8 cellular contexts compared by ENCODE assay signal in genomic region chr15:75107905-75108838, GRCh38.
DNase-seq lines count a peak whose midpoint lies in the region; ATAC-seq and TF ChIP-seq lines count a peak whose summit lies in the region.

No MANE protein-coding gene starts in this region.

- H3K27me3 ChIP-seq in CD8-positive, alpha-beta T cell (ENCODE audit: insufficient read depth, low read length), result no peaks in the 10 kb centered on the region
- H3K27me3 ChIP-seq in effector memory CD4-positive, alpha-beta T cell (replicated peaks; ENCODE audit: control insufficient read depth, insufficient read depth, low read length, poor library complexity, severe bottlenecking), result no peaks in the 10 kb centered on the region

- H3K9me3 ChIP-seq in CD8-positive, alpha-beta T cell (ENCODE audit: low read length), result no peaks in the 10 kb centered on the region
- H3K9me3 ChIP-seq in effector memory CD4-positive, alpha-beta T cell (ENCODE audit: control insufficient read depth, low read length), result peaks cover 1% of the 10 kb centered on the region

- peak overlapping the region; percentile 53 for H3K27ac Mint-ChIP-seq in CD8-positive, alpha-beta T cell
- H3K27ac Mint-ChIP-seq in IgD-negative memory B cell, result peak overlapping the region in 2 of 3 donors; percentile 63 to 67
- peak overlapping the region; percentile 90 for H3K27ac Mint-ChIP-seq in activated CD4-positive, alpha-beta T cell treated with anti-CD3 and anti-CD28 coated beads, Interleukin-2, amount 10 ng/mL, durations not matched to agents 24 days and 14 days

- no peaks in the 10 kb centered on the region for H3K36me3 Mint-ChIP-seq in CD8-positive, alpha-beta T cell
- no peaks in the 10 kb centered on the region for H3K36me3 Mint-ChIP-seq in IgD-negative memory B cell
- peaks cover 17% of the 10 kb centered on the region for H3K36me3 Mint-ChIP-seq in activated CD4-positive, alpha-beta T cell treated with anti-CD3 and anti-CD28 coated beads, Interleukin-2, amount 10 ng/mL, durations not matched to agents 24 days and 14 days (ENCODE audit: low read depth)

- TF ChIP-seq CTCF in CD8-positive, alpha-beta T cell (IDR thresholded peaks at IDR 0.05), result no peak

- POLR2A ChIA-PET in CD8-positive, alpha-beta T cell (lab: Charles Lee), result interaction anchor here (0.6 kb wide), 1 partner anchor 22 kb away, joined by 3 read pairs; no protein-coding TSS in a partner anchor

- peaks cover 5% of the 10 kb centered on the region for H3K27me3 Mint-ChIP-seq in CD8-positive, alpha-beta T cell (ENCODE audit: low read depth)
- peaks cover 4% of the 10 kb centered on the region for H3K27me3 Mint-ChIP-seq in IgD-negative memory B cell
- peaks cover 5% of the 10 kb centered on the region for H3K27me3 Mint-ChIP-seq in activated CD4-positive, alpha-beta T cell treated with anti-CD3 and anti-CD28 coated beads, Interleukin-2, amount 10 ng/mL, durations not matched to agents 24 days and 14 days

- H3K9me3 Mint-ChIP-seq in CD8-positive, alpha-beta T cell, result no peaks in the 10 kb centered on the region
- peaks cover 0 to 6% (median 5%) of the 10 kb centered on the region in 3 donors for H3K9me3 Mint-ChIP-seq in IgD-negative memory B cell
- H3K9me3 Mint-ChIP-seq in activated CD4-positive, alpha-beta T cell treated with anti-CD3 and anti-CD28 coated beads, Interleukin-2, amount 10 ng/mL, durations not matched to agents 24 days and 14 days, result peaks cover 8% of the 10 kb centered on the region

- peak; percentile 28 to 67 (median 52) for DNase-seq in CD8-positive, alpha-beta T cell
- peak; percentile 88 for DNase-seq in activated CD4-positive, alpha-beta T cell treated with anti-CD3 and anti-CD28 coated beads, Interleukin-2, amount 10 ng/mL, durations not matched to agents 24 days and 14 days
- peak; percentile 20 to 34 (median 23) for DNase-seq in effector memory CD4-positive, alpha-beta T cell
- peak; percentile 19 for DNase-seq in stimulated activated CD4-positive, alpha-beta T cell treated with anti-CD3 and anti-CD28 coated beads, Interleukin-12 subunit alpha, Interleukin-12 subunit beta, amount 100 ng/mL, for 4 hours
- DNase-seq in DMS79 (lab: John Stamatoyannopoulos, UW) (no peak), NCI-H2227 (lab: John Stamatoyannopoulos, UW; ENCODE audit: unreplicated experiment) (no peak)

- CTCF ChIA-PET in CD8-positive, alpha-beta T cell (lab: Charles Lee), result interaction anchor here (0.8 kb wide), 1 partner anchor 79 kb away, joined by 3 read pairs; no protein-coding TSS in a partner anchor

- peak; percentile 83 for ATAC-seq in CD8-positive, alpha-beta T cell
- no peak for ATAC-seq in HG02840 (IDR thresholded peaks at IDR 0.05; ENCODE audit: low FRiP score, unreplicated experiment)

- H3K4me1 Mint-ChIP-seq in CD8-positive, alpha-beta T cell (ENCODE audit: low read depth), result peaks cover 24% of the 10 kb centered on the region
- H3K4me1 Mint-ChIP-seq in IgD-negative memory B cell, result peaks cover 23 to 41% (median 35%) of the 10 kb centered on the region in 3 donors
- H3K4me1 Mint-ChIP-seq in activated CD4-positive, alpha-beta T cell treated with anti-CD3 and anti-CD28 coated beads, Interleukin-2, amount 10 ng/mL, durations not matched to agents 24 days and 14 days, result peaks cover 50% of the 10 kb centered on the region

- H3K4me3 ChIP-seq in CD8-positive, alpha-beta T cell (ENCODE audit: low read depth, low read length), result no peak overlapping the region
- no peak overlapping the region for H3K4me3 ChIP-seq in effector memory CD4-positive, alpha-beta T cell (ENCODE audit: insufficient read depth, low read depth, low read length, poor library complexity, severe bottlenecking)

- intact Hi-C loops in CD8-positive, alpha-beta T cell (cut with DNase I, micrococcal nuclease), result no loop called here
- intact Hi-C loops in activated CD4-positive, alpha-beta T cell treated with anti-CD3 and anti-CD28 coated beads, Interleukin-2, amount 10 ng/mL, durations not matched to agents 24 days and 14 days (cut with micrococcal nuclease), result loop anchor here (1.0 to 5.0 kb wide), 5 partner anchors 13 to 94 kb away; partner anchors contain the start of gene C15orf39

- H3K4me3 Mint-ChIP-seq in CD8-positive, alpha-beta T cell, result peak overlapping the region; percentile 26
- H3K4me3 Mint-ChIP-seq in IgD-negative memory B cell, result peak overlapping the region in 1 of 4 donors; percentile 42
- H3K4me3 Mint-ChIP-seq in activated CD4-positive, alpha-beta T cell treated with anti-CD3 and anti-CD28 coated beads, Interleukin-2, amount 10 ng/mL, durations not matched to agents 24 days and 14 days, result peak overlapping the region; percentile 70

- no peak overlapping the region for H3K27ac ChIP-seq in CD8-positive, alpha-beta T cell (ENCODE audit: low read depth, low read length)
- H3K27ac ChIP-seq in effector memory CD4-positive, alpha-beta T cell (ENCODE audit: insufficient read depth, low read length, poor library complexity, severe bottlenecking), result no peak overlapping the region

- peaks cover 19% of the 10 kb centered on the region for H3K4me1 ChIP-seq in CD8-positive, alpha-beta T cell (ENCODE audit: insufficient read depth, low read length)
- H3K4me1 ChIP-seq in effector memory CD4-positive, alpha-beta T cell (ENCODE audit: control insufficient read depth, insufficient read depth, low read length, poor library complexity, severe bottlenecking), result peaks cover 8% of the 10 kb centered on the region

- no peaks in the 10 kb centered on the region for H3K36me3 ChIP-seq in CD8-positive, alpha-beta T cell (ENCODE audit: insufficient read depth, low read length)
- H3K36me3 ChIP-seq in effector memory CD4-positive, alpha-beta T cell (ENCODE audit: control insufficient read depth, insufficient read depth, low read length), result no peaks in the 10 kb centered on the region

Comparison
In these comparisons a context has a peak if more than half of its experiments do, and no peak if none do; other contexts are left out.
1. DNase-seq: peak in CD8-positive, alpha-beta T cell (7 of 7), activated CD4-positive, alpha-beta T cell treated with anti-CD3 and anti-CD28 coated beads, Interleukin-2, amount 10 ng/mL, durations not matched to agents 24 days and 14 days (single experiment), effector memory CD4-positive, alpha-beta T cell (3 of 3) and stimulated activated CD4-positive, alpha-beta T cell treated with anti-CD3 and anti-CD28 coated beads, Interleukin-12 subunit alpha, Interleukin-12 subunit beta, amount 100 ng/mL, for 4 hours (single experiment); none in DMS79 (single experiment) and NCI-H2227 (single experiment).
2. Peak in every context shown above with its lines, with median percentiles within 50 percentile points of each other: H3K27ac Mint-ChIP-seq.